In the genomic region with DNA sequence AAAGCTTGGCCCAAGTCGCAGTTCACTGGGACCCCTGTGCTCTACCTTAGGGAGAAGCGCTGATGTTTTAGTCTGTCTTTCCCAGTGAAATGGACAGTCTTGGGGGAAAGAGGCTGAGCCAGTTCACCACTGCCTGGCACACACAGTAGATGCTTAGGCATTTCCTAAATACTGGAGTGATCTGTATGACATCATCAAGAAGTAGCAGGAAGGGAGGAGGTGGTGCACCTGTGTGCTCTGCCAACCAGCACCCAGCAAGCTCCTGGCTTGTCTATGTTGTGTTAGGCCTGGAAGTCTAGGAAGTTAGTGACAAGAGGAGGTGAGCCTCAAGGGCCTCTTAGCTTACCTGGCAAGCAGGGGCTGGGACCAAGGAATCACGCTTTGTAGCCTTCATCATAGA, we compare ENCODE assay signal across 15 cellular contexts.
"Had no signal": no experiment of that assay in that cellular context is flagged by ENCODE, and none has a peak within 500 bp of the region (broad histone marks: within the 10 kb centered on the region; RNA-seq: fewer than 3 reads in every experiment).

No MANE protein-coding gene starts in this region.

- H3K27me3 ChIP-seq: breast epithelium, neutrophil had no signal

- DNase-seq: activated CD4-positive, alpha-beta T cell treated with anti-CD3 and anti-CD28 coated beads, Interleukin-2, amount 10 ng/mL, durations not matched to agents 24 days and 14 days; activated CD8-positive, alpha-beta memory T cell treated with anti-CD3 and anti-CD28 coated beads, Interleukin-2, amount 50 U/mL, for 4 hours; activated effector memory CD4-positive, alpha-beta T cell treated with Interleukin-2 at 50 U/mL for 16 hours; activated naive CD4-positive, alpha-beta T cell treated with anti-CD3 and anti-CD28 coated beads, Interleukin-2, amount 10 ng/mL, durations not matched to agents 7 days and 5 days; activated naive CD8-positive, alpha-beta T cell treated with anti-CD3 and anti-CD28 coated beads, Interleukin-2, amount 50 U/mL, for 24 hours; activated T-cell treated with anti-CD3 and anti-CD28 coated beads, Interleukin-2, amount 50 U/mL, for 48 hours; aorta; effector memory CD8-positive, alpha-beta T cell; foreskin melanocyte; mesenchymal stem cell; naive thymus-derived CD8-positive, alpha-beta T cell; stimulated activated naive B cell treated with anti-CD40 and anti-IgM and Interleukin-4, amounts not matched to agents 10 μg/mL and 1 μg/mL and 100 μg/mL, for 72 hours had no signal

- H3K27me3 Mint-ChIP-seq: activated naive CD4-positive, alpha-beta T cell treated with anti-CD3 and anti-CD28 coated beads, Interleukin-2, amount 10 ng/mL, durations not matched to agents 7 days and 5 days; activated naive CD8-positive, alpha-beta T cell treated with anti-CD3 and anti-CD28 coated beads, Interleukin-2, amount 50 U/mL, for 24 hours; effector memory CD8-positive, alpha-beta T cell; stimulated activated naive B cell treated with anti-CD40 and anti-IgM and Interleukin-4, amounts not matched to agents 10 μg/mL and 1 μg/mL and 100 μg/mL, for 72 hours had no signal

- H3K9me3 Mint-ChIP-seq: activated CD4-positive, alpha-beta T cell treated with anti-CD3 and anti-CD28 coated beads, Interleukin-2, amount 10 ng/mL, durations not matched to agents 24 days and 14 days; activated naive CD4-positive, alpha-beta T cell treated with anti-CD3 and anti-CD28 coated beads, Interleukin-2, amount 10 ng/mL, durations not matched to agents 7 days and 5 days; activated naive CD8-positive, alpha-beta T cell treated with anti-CD3 and anti-CD28 coated beads, Interleukin-2, amount 50 U/mL, for 24 hours; effector memory CD8-positive, alpha-beta T cell; naive thymus-derived CD8-positive, alpha-beta T cell; stimulated activated naive B cell treated with anti-CD40 and anti-IgM and Interleukin-4, amounts not matched to agents 10 μg/mL and 1 μg/mL and 100 μg/mL, for 72 hours; T-helper 1 cell treated with Interleukin-12 subunit alpha and Interleukin-12 subunit beta and Interleukin-4 antibody, amounts not matched to agents 30 μg/mL and 1 μg/mL, for 36 hours had no signal

- H3K27ac ChIP-seq: breast epithelium, neutrophil had no signal

- H3K4me1 ChIP-seq: breast epithelium had no signal

- H3K36me3 Mint-ChIP-seq: activated naive CD4-positive, alpha-beta T cell treated with anti-CD3 and anti-CD28 coated beads, Interleukin-2, amount 10 ng/mL, durations not matched to agents 7 days and 5 days; naive thymus-derived CD8-positive, alpha-beta T cell; stimulated activated naive B cell treated with anti-CD40 and anti-IgM and Interleukin-4, amounts not matched to agents 10 μg/mL and 1 μg/mL and 100 μg/mL, for 72 hours had no signal

- H3K36me3 ChIP-seq: breast epithelium, neutrophil had no signal

- H3K9me3 ChIP-seq: breast epithelium, neutrophil had no signal

- H3K27ac Mint-ChIP-seq: activated CD4-positive, alpha-beta T cell treated with anti-CD3 and anti-CD28 coated beads, Interleukin-2, amount 10 ng/mL, durations not matched to agents 24 days and 14 days; activated naive CD4-positive, alpha-beta T cell treated with anti-CD3 and anti-CD28 coated beads, Interleukin-2, amount 10 ng/mL, durations not matched to agents 7 days and 5 days; activated naive CD8-positive, alpha-beta T cell treated with anti-CD3 and anti-CD28 coated beads, Interleukin-2, amount 50 U/mL, for 24 hours; effector memory CD8-positive, alpha-beta T cell; naive thymus-derived CD8-positive, alpha-beta T cell; stimulated activated naive B cell treated with anti-CD40 and anti-IgM and Interleukin-4, amounts not matched to agents 10 μg/mL and 1 μg/mL and 100 μg/mL, for 72 hours; T-helper 1 cell treated with Interleukin-12 subunit alpha and Interleukin-12 subunit beta and Interleukin-4 antibody, amounts not matched to agents 30 μg/mL and 1 μg/mL, for 36 hours had no signal

- H3K4me3 Mint-ChIP-seq: activated CD4-positive, alpha-beta T cell treated with anti-CD3 and anti-CD28 coated beads, Interleukin-2, amount 10 ng/mL, durations not matched to agents 24 days and 14 days; activated naive CD4-positive, alpha-beta T cell treated with anti-CD3 and anti-CD28 coated beads, Interleukin-2, amount 10 ng/mL, durations not matched to agents 7 days and 5 days; activated naive CD8-positive, alpha-beta T cell treated with anti-CD3 and anti-CD28 coated beads, Interleukin-2, amount 50 U/mL, for 24 hours; effector memory CD8-positive, alpha-beta T cell; naive thymus-derived CD8-positive, alpha-beta T cell; stimulated activated naive B cell treated with anti-CD40 and anti-IgM and Interleukin-4, amounts not matched to agents 10 μg/mL and 1 μg/mL and 100 μg/mL, for 72 hours; T-helper 1 cell treated with Interleukin-12 subunit alpha and Interleukin-12 subunit beta and Interleukin-4 antibody, amounts not matched to agents 30 μg/mL and 1 μg/mL, for 36 hours had no signal

- H3K4me1 Mint-ChIP-seq: activated CD4-positive, alpha-beta T cell treated with anti-CD3 and anti-CD28 coated beads, Interleukin-2, amount 10 ng/mL, durations not matched to agents 24 days and 14 days; activated naive CD4-positive, alpha-beta T cell treated with anti-CD3 and anti-CD28 coated beads, Interleukin-2, amount 10 ng/mL, durations not matched to agents 7 days and 5 days; activated naive CD8-positive, alpha-beta T cell treated with anti-CD3 and anti-CD28 coated beads, Interleukin-2, amount 50 U/mL, for 24 hours; naive thymus-derived CD8-positive, alpha-beta T cell; stimulated activated naive B cell treated with anti-CD40 and anti-IgM and Interleukin-4, amounts not matched to agents 10 μg/mL and 1 μg/mL and 100 μg/mL, for 72 hours had no signal

- H3K4me3 ChIP-seq: breast epithelium had no signal

- ATAC-seq: activated naive CD8-positive, alpha-beta T cell treated with anti-CD3 and anti-CD28 coated beads, Interleukin-2, amount 50 U/mL, for 24 hours; effector memory CD8-positive, alpha-beta T cell; naive thymus-derived CD8-positive, alpha-beta T cell; stimulated activated naive B cell treated with anti-CD40 and anti-IgM and Interleukin-4, amounts not matched to agents 10 μg/mL and 1 μg/mL and 100 μg/mL, for 72 hours had no signal
